8 cellular contexts compared by ENCODE assay signal in genomic region chr2:190344275-190344827, GRCh38. TPM values are rescaled to one million over a fixed set of nuclear protein-coding genes. Genes with fewer than 3 reads are reported as not detected.
DNase-seq lines count a peak whose midpoint lies in the region; ATAC-seq, FAIRE-seq and TF ChIP-seq lines count a peak whose summit lies in the region.

No MANE protein-coding gene starts in this region.

- 34% methylated on average over 7 of the region's 7 CpGs for WGBS in A549 (ENCODE audit: missing lambda C conversion rate)
- 17 to 30% (median 26%) methylated on average over 7 of the region's 7 CpGs for WGBS in heart left ventricle, 4 donors
- WGBS in ovary, 3 donors = 37 to 41% (median 40%) methylated on average over 7 of the region's 7 CpGs

- TF ChIP-seq CTCF in A549 (IDR thresholded peaks at IDR 0.05) (peak; percentile 64), GM13976 (IDR thresholded peaks at IDR 0.05; ENCODE audit: borderline replicate concordance, control extremely low read depth, extremely low read depth, insufficient read depth, missing control alignments) (peak; percentile 46), heart left ventricle (IDR thresholded peaks at IDR 0.05) (peak in 11 of 12 donors; percentile 12 to 70 (median 33)), ovary (IDR thresholded peaks at IDR 0.05) (no peak)

- no peaks in the 10 kb centered on the region for H3K9me3 ChIP-seq in A549
- H3K9me3 ChIP-seq in heart left ventricle = no peaks in the 10 kb centered on the region
- no peaks in the 10 kb centered on the region for H3K9me3 ChIP-seq in ovary

- H3K27ac ChIP-seq in A549 = peak overlapping the region; percentile 67 to 95
- H3K27ac ChIP-seq in heart left ventricle = peak overlapping the region; percentile 84 to 98 (median 94)
- H3K27ac ChIP-seq in ovary = peak overlapping the region; percentile 75 to 82

- CTCF ChIA-PET in A549 (lab: Yijun Ruan, JAX) = interaction anchor here (0.7 to 3.9 kb wide), 16 partner anchors 11 to 462 kb away, joined by 3 to 22 read pairs (median 3); partner anchors contain the start of gene HIBCH

- peaks cover 3% of the 10 kb centered on the region for H3K36me3 Mint-ChIP-seq in activated T-helper 2 cell treated with anti-CD3 and anti-CD28 coated beads, Interferon-gamma antibody, Interleukin-2, Interleukin-4, amounts not matched to agents 10 μg/mL and 5 μg/mL and 100 μg/mL, durations not matched to agents 14 hours and 24 hours and 36 hours (ENCODE audit: low read depth)

- ATAC-seq in A549 = peak; percentile 83 to 88
- peak; percentile 74 for ATAC-seq in HG02678 (IDR thresholded peaks at IDR 0.05; ENCODE audit: unreplicated experiment)
- peak; percentile 51 to 68 (median 58) for ATAC-seq in heart left ventricle

- FAIRE-seq in A549 (lab: Jason Lieb, UNC) = no peak

- in situ Hi-C loops in GM13976 (cut with MboI; ENCODE audit: low sequenced_read_pairs, unreplicated experiment) = no loop called here

- H3K4me3 ChIP-seq in A549 (peak overlapping the region; percentile 63), heart left ventricle (peak overlapping the region; percentile 59 to 89 (median 78)), ovary (peak overlapping the region; percentile 86)

- peaks cover 30% of the 10 kb centered on the region for H3K4me1 ChIP-seq in A549
- peaks cover 0 to 35% (median 20%) of the 10 kb centered on the region in 12 donors for H3K4me1 ChIP-seq in heart left ventricle
- no peaks in the 10 kb centered on the region for H3K4me1 ChIP-seq in ovary (ENCODE audit: insufficient read depth)

- H3K4me2 ChIP-seq in A549 = peak overlapping the region; percentile 87

- no peak for TF ChIP-seq EP300 in A549 (IDR thresholded peaks at IDR 0.05)
- no peak for TF ChIP-seq EP300 in ovary (IDR thresholded peaks at IDR 0.05)

- no peaks in the 10 kb centered on the region for H3K9me3 Mint-ChIP-seq in activated T-helper 2 cell treated with anti-CD3 and anti-CD28 coated beads, Interferon-gamma antibody, Interleukin-2, Interleukin-4, amounts not matched to agents 10 μg/mL and 5 μg/mL and 100 μg/mL, durations not matched to agents 14 hours and 24 hours and 36 hours

- TF ChIP-seq RAD21 in A549 (conservative IDR thresholded peaks at IDR 0.05 in 1 of 2, IDR thresholded peaks at IDR 0.05 in 1 of 2) = peak; percentile 28 to 52; a peak in 4 of 5 replicates

- peak overlapping the region; percentile 76 for H3K27ac Mint-ChIP-seq in activated T-helper 2 cell treated with anti-CD3 and anti-CD28 coated beads, Interferon-gamma antibody, Interleukin-2, Interleukin-4, amounts not matched to agents 10 μg/mL and 5 μg/mL and 100 μg/mL, durations not matched to agents 14 hours and 24 hours and 36 hours

- POLR2A ChIA-PET in A549 (lab: Yijun Ruan, JAX) = interaction anchor here (0.9 to 1.2 kb wide), 2 partner anchors 10 to 25 kb away, joined by 4 to 5 read pairs; partner anchors contain the start of gene HIBCH

- H3K27me3 Mint-ChIP-seq in activated T-helper 2 cell treated with anti-CD3 and anti-CD28 coated beads, Interferon-gamma antibody, Interleukin-2, Interleukin-4, amounts not matched to agents 10 μg/mL and 5 μg/mL and 100 μg/mL, durations not matched to agents 14 hours and 24 hours and 36 hours (ENCODE audit: low read depth) = peaks cover 6% of the 10 kb centered on the region

- peaks cover 0 to 4% (median 0%) of the 10 kb centered on the region in 9 donors for H3K36me3 ChIP-seq in heart left ventricle
- H3K36me3 ChIP-seq in ovary = no peaks in the 10 kb centered on the region

- H3K27me3 ChIP-seq in heart left ventricle = no peaks in the 10 kb centered on the region
- no peaks in the 10 kb centered on the region for H3K27me3 ChIP-seq in ovary

- H3K4me1 Mint-ChIP-seq in activated T-helper 2 cell treated with anti-CD3 and anti-CD28 coated beads, Interferon-gamma antibody, Interleukin-2, Interleukin-4, amounts not matched to agents 10 μg/mL and 5 μg/mL and 100 μg/mL, durations not matched to agents 14 hours and 24 hours and 36 hours (ENCODE audit: low read depth) = peaks cover 18% of the 10 kb centered on the region

- no peak for TF ChIP-seq POLR2A in A549 (IDR thresholded peaks at IDR 0.05; ENCODE audit: low read length)
- no peak for TF ChIP-seq POLR2A in heart left ventricle (IDR thresholded peaks at IDR 0.05)
- TF ChIP-seq POLR2A in ovary (IDR thresholded peaks at IDR 0.05) = no peak

- H3K4me3 Mint-ChIP-seq in activated T-helper 2 cell treated with anti-CD3 and anti-CD28 coated beads, Interferon-gamma antibody, Interleukin-2, Interleukin-4, amounts not matched to agents 10 μg/mL and 5 μg/mL and 100 μg/mL, durations not matched to agents 14 hours and 24 hours and 36 hours (ENCODE audit: low read depth) = peak overlapping the region; percentile 88

- intact Hi-C loops in activated T-helper 2 cell treated with anti-CD3 and anti-CD28 coated beads, Interferon-gamma antibody, Interleukin-2, Interleukin-4, amounts not matched to agents 10 μg/mL and 5 μg/mL and 100 μg/mL, durations not matched to agents 14 hours and 24 hours and 36 hours (cut with micrococcal nuclease) = loop anchor here (1.0 to 2.0 kb wide), 2 partner anchors 24 to 64 kb away; partner anchors contain the start of gene MFSD6
- intact Hi-C loops in heart left ventricle (cut with DNase I) (no loop called here), ovary (cut with DNase I) (no loop called here)

- peak; percentile 48 to 71 for DNase-seq in A549 (ENCODE audit: low read depth in 1 of 2, low spot score in 1 of 2)
- DNase-seq in GM13976 (ENCODE audit: low spot score) = peak; percentile 76
- peak; percentile 19 for DNase-seq in NCI-H1417 treated with DMSO at 0.1 percent for 48 hours (lab: John Stamatoyannopoulos, UW)
- DNase-seq in activated T-helper 2 cell treated with anti-CD3 and anti-CD28 coated beads, Interferon-gamma antibody, Interleukin-2, Interleukin-4, amounts not matched to agents 10 μg/mL and 5 μg/mL and 100 μg/mL, durations not matched to agents 14 hours and 24 hours and 36 hours (ENCODE audit: low spot score) = no peak
- DNase-seq in heart left ventricle = peak in 4 of 5 donors; percentile 43 to 63 (median 58)
- peak in 3 of 5 donors; percentile 18 to 39 (median 27) for DNase-seq in ovary
- DNase-seq in NCI-H187 (lab: John Stamatoyannopoulos, UW) = no peak

TF ChIP-seq in A549, 52 proteins besides CTCF, POLR2A, EP300 and RAD21:
- TF ChIP-seq SMC3 (IDR thresholded peaks at IDR 0.05) (peak; percentile 58; the same call in 2 of the 3 replicates), PHF8 (IDR thresholded peaks at IDR 0.05; ENCODE audit: borderline replicate concordance, low read depth) (no peak), ZC3H11A (IDR thresholded peaks at IDR 0.05) (no peak), CBX8 (IDR thresholded peaks at IDR 0.05) (no peak), JUNB (IDR thresholded peaks at IDR 0.05) (no peak), ZNF302 (CRISPR knock-in tag; IDR thresholded peaks at IDR 0.05) (no peak), NR3C1 (IDR thresholded peaks at IDR 0.05) (no peak), RFX5 (IDR thresholded peaks at IDR 0.05) (0 out of 2 replicates have a peak, but pooled peaks have one; percentile 4)

RNA-seq across cellular contexts. Expression of gene INPP1, which starts 1.0 kb away (rescaled TPM):
- polyA plus RNA-seq in A549 (2011; rRNA removed) (12.8 and 14.6 TPM in 2 replicates), A549 (2017; fragmentation: RNase III; extraction: RNeasy Plus Mini Kit Qiagen cat#74134 plus additional on column Dnase treatment) (15.9 to 19.9 TPM (median 18.4 TPM) in 3 replicates), heart left ventricle (10 to 100 TPM; 14.1 to 26.2 TPM), ovary (10 to 100 TPM; 12.7 to 51.2 TPM)
- polyA plus RNA-seq in A549 (2012; cell fraction: cytosol; rRNA removed) = 4.5 and 7.8 TPM in 2 replicates
- 4.2 and 5.3 TPM in 2 replicates for polyA plus RNA-seq in A549 (2012; cell fraction: nucleus; rRNA removed)
- polyA minus RNA-seq in A549 (2011; rRNA and poly(A)+ RNA removed) = 5.3 and 8.2 TPM in 2 replicates
- total RNA-seq in activated T-helper 2 cell treated with anti-CD3 and anti-CD28 coated beads, Interferon-gamma antibody, Interleukin-2, Interleukin-4, amounts not matched to agents 10 μg/mL and 5 μg/mL and 100 μg/mL, durations not matched to agents 14 hours and 24 hours and 36 hours = 12.8 and 13.6 TPM in 2 replicates
- total RNA-seq in heart left ventricle (10 to 100 TPM in 8 of 9 donors, 1 to 10 TPM in 1; 7.8 to 18.5 (median 13.1) TPM), ovary (10 to 100 TPM in 5 of 7 donors, 1 to 10 TPM in 2; 3.5 to 29.0 (median 12.2) TPM)

RNA-seq across cellular contexts. Expression of gene HIBCH, which starts 24.7 kb away (rescaled TPM):
- polyA plus RNA-seq in A549 (2011; rRNA removed) = 17.6 and 26.9 TPM in 2 replicates
- polyA plus RNA-seq in A549 (2012; cell fraction: cytosol; rRNA removed) = 6.0 and 7.2 TPM in 2 replicates
- 3.4 and 5.5 TPM in 2 replicates for polyA plus RNA-seq in A549 (2012; cell fraction: nucleus; rRNA removed)
- 21.8 to 21.9 TPM (median 21.8 TPM) in 3 replicates for polyA plus RNA-seq in A549 (2017; fragmentation: RNase III; extraction: RNeasy Plus Mini Kit Qiagen cat#74134 plus additional on column Dnase treatment)
- 10.5 and 10.9 TPM in 2 replicates for polyA minus RNA-seq in A549 (2011; rRNA and poly(A)+ RNA removed)
- total RNA-seq in activated T-helper 2 cell treated with anti-CD3 and anti-CD28 coated beads, Interferon-gamma antibody, Interleukin-2, Interleukin-4, amounts not matched to agents 10 μg/mL and 5 μg/mL and 100 μg/mL, durations not matched to agents 14 hours and 24 hours and 36 hours = 24.5 and 26.0 TPM in 2 replicates
- total RNA-seq in heart left ventricle = 10 to 100 TPM in 8 of 9 donors, 1 to 10 TPM in 1; 7.7 to 25.3 (median 23.2) TPM
- polyA plus RNA-seq in heart left ventricle = 10 to 100 TPM in 1 of 2 donors, 1 to 10 TPM in 1; 8.4 to 15.6 TPM
- total RNA-seq in ovary = 10 to 100 TPM; 11.4 to 28.4 (median 21.9) TPM
- polyA plus RNA-seq in ovary = 10 to 100 TPM in 1 of 2 donors, 1 to 10 TPM in 1; 9.7 to 20.5 TPM

Comparison
In these comparisons a context has a peak if more than half of its experiments do, and no peak if none do; other contexts are left out.
1. DNase-seq: peak in A549 (2 of 2), GM13976 (single experiment), NCI-H1417 treated with DMSO at 0.1 percent for 48 hours (single experiment), heart left ventricle (4 of 5) and ovary (3 of 5); none in activated T-helper 2 cell treated with anti-CD3 and anti-CD28 coated beads, Interferon-gamma antibody, Interleukin-2, Interleukin-4, amounts not matched to agents 10 μg/mL and 5 μg/mL and 100 μg/mL, durations not matched to agents 14 hours and 24 hours and 36 hours (single experiment) and NCI-H187 (0 of 2).
2. CTCF ChIP-seq: peak in A549 (single experiment), GM13976 (single experiment) and heart left ventricle (11 of 12); none in ovary (0 of 3).
3. Peak in every context shown above with its lines, with median percentiles within 50 percentile points of each other: ATAC-seq, H3K27ac ChIP-seq and H3K4me3 ChIP-seq.